1 cellular context compared by ENCODE assay signal in the genomic region with DNA sequence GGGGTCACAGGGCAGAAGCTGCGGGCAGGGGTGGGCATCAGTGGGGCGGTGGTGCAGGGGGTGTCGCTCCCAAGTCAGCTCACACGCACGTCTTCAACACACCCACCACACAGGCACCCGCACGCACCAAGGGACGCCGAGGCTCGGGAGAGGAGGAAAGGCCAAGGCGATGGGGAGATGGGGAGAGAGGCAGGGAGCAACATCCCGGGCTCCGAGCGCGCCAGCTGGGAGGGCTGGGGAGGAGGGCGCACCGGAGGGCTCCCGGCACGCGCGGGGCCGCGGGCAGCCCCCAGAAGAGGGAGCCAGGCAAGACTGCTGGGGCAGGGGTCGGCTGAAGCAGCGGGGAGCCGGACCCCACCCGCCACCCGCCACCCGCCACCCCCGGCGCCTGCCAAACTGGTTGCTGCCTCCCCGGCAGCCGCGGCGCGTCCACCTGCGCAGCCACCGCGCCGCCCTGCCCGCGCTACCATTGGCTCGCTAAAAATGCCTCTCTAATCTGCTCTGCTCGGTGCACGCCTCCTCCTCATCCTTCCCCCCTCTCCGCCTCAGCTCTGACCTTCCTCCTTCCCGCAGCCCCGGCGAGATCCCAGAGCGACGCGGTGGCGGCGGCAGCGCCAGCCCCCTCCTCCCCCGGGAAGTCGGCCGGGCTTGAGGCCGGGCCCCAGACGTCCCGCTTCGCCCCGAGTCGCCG.
TF ChIP-seq lines count a peak whose summit lies in the region.

A gene with protein sequence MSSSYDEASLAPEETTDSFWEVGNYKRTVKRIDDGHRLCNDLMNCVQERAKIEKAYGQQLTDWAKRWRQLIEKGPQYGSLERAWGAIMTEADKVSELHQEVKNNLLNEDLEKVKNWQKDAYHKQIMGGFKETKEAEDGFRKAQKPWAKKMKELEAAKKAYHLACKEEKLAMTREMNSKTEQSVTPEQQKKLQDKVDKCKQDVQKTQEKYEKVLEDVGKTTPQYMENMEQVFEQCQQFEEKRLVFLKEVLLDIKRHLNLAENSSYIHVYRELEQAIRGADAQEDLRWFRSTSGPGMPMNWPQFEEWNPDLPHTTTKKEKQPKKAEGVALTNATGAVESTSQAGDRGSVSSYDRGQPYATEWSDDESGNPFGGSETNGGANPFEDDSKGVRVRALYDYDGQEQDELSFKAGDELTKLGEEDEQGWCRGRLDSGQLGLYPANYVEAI (plus strand): TSS at position 526 of the 691 bp plus-strand sequence. CDS start 60,230 bp downstream, outside the sequence.

TF ChIP-seq in HEK293, 187 proteins besides CTCF, POLR2A, EP300 and RAD21 (continued from another document and continues in another):
- TF ChIP-seq EGR2 (tag by site-specific recombination; IDR thresholded peaks at IDR 0.05; ENCODE audit: low read depth) (peak; percentile 86), ZNF335 (tag by site-specific recombination; conservative IDR thresholded peaks at IDR 0.05) (peak; percentile 58), ZNF280C (tag by site-specific recombination; IDR thresholded peaks at IDR 0.05) (no peak), SP3 (tag by site-specific recombination; IDR thresholded peaks at IDR 0.05) (peak; percentile 26; the same call in 1 of the 2 replicates), ZNF274 (IDR thresholded peaks at IDR 0.05; ENCODE audit: low read length) (no peak), ZNF274 (tag by site-specific recombination; IDR thresholded peaks at IDR 0.05; ENCODE audit: borderline replicate concordance) (no peak), ZNF140 (tag by site-specific recombination; IDR thresholded peaks at IDR 0.05) (no peak), ZNF10 (tag by site-specific recombination; IDR thresholded peaks at IDR 0.05) (no peak), ZNF76 (tag by site-specific recombination; IDR thresholded peaks at IDR 0.05; ENCODE audit: borderline replicate concordance, low read depth) (peak; percentile 48; the same call in 1 of the 2 replicates), HOXD13 (CRISPR knock-in tag; IDR thresholded peaks at IDR 0.05; ENCODE audit: borderline replicate concordance) (no peak), IKZF3 (tag by site-specific recombination; IDR thresholded peaks at IDR 0.05) (0 out of 2 replicates have a peak, but pooled peaks have one; percentile 7), MZF1 (tag by site-specific recombination; IDR thresholded peaks at IDR 0.05; ENCODE audit: borderline replicate concordance) (no peak), ZNF354C (tag by site-specific recombination; IDR thresholded peaks at IDR 0.05; ENCODE audit: borderline replicate concordance, low read depth) (no peak), ZNF654 (tag by site-specific recombination; IDR thresholded peaks at IDR 0.05; ENCODE audit: low read depth) (no peak), ZNF157 (tag by site-specific recombination; IDR thresholded peaks at IDR 0.05) (no peak), ZNF585B (tag by site-specific recombination; IDR thresholded peaks at IDR 0.05) (no peak), ZNF843 (tag by site-specific recombination; IDR thresholded peaks at IDR 0.05) (no peak), ZNF639 (tag by site-specific recombination; IDR thresholded peaks at IDR 0.05) (no peak), ZSCAN30 (tag by site-specific recombination; IDR thresholded peaks at IDR 0.05) (no peak), TRIM28 (IDR thresholded peaks at IDR 0.05; ENCODE audit: borderline replicate concordance, low read length) (no peak), ZNF621 (tag by site-specific recombination; IDR thresholded peaks at IDR 0.05) (no peak), GLIS1 (tag by site-specific recombination; IDR thresholded peaks at IDR 0.05) (0 out of 2 replicates have a peak, but pooled peaks have one; percentile 11), ZNF362 (tag by site-specific recombination; IDR thresholded peaks at IDR 0.05) (no peak), ZNF513 (tag by site-specific recombination; IDR thresholded peaks at IDR 0.05) (0 out of 2 replicates have a peak, but pooled peaks have one; percentile 25), ZNF433 (tag by site-specific recombination; IDR thresholded peaks at IDR 0.05; ENCODE audit: low read depth) (no peak), ZNF350 (tag by site-specific recombination; IDR thresholded peaks at IDR 0.05) (no peak), ZNF660 (tag by site-specific recombination; IDR thresholded peaks at IDR 0.05) (0 out of 2 replicates have a peak, but pooled peaks have one; percentile 59), ZBTB17 (tag by site-specific recombination; IDR thresholded peaks at IDR 0.05) (peak; percentile 94)
- TF ChIP-seq, protein P1, sequence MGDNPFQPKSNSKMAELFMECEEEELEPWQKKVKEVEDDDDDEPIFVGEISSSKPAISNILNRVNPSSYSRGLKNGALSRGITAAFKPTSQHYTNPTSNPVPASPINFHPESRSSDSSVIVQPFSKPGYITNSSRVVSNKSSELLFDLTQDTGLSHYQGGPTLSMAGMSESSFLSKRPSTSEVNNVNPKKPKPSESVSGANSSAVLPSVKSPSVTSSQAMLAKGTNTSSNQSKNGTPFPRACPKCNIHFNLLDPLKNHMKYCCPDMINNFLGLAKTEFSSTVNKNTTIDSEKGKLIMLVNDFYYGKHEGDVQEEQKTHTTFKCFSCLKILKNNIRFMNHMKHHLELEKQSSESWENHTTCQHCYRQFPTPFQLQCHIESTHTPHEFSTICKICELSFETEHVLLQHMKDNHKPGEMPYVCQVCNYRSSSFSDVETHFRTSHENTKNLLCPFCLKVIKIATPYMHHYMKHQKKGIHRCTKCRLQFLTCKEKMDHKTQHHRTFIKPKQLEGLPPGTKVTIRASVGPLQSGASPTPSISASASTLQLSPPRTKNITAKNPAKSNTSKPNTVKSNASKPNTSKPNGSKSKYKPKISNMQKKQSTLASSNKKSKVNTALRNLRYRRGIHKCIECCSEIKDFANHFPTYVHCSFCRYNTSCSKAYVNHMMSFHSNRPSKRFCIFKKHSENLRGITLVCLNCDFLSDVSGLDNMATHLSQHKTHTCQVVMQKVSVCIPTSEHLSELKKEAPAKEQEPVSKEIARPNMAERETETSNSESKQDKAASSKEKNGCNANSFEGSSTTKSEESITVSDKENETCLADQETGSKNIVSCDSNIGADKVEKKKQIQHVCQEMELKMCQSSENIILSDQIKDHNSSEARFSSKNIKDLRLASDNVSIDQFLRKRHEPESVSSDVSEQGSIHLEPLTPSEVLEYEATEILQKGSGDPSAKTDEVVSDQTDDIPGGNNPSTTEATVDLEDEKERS (tag by site-specific recombination; IDR thresholded peaks at IDR 0.05): no peak
- TF ChIP-seq, protein P2, sequence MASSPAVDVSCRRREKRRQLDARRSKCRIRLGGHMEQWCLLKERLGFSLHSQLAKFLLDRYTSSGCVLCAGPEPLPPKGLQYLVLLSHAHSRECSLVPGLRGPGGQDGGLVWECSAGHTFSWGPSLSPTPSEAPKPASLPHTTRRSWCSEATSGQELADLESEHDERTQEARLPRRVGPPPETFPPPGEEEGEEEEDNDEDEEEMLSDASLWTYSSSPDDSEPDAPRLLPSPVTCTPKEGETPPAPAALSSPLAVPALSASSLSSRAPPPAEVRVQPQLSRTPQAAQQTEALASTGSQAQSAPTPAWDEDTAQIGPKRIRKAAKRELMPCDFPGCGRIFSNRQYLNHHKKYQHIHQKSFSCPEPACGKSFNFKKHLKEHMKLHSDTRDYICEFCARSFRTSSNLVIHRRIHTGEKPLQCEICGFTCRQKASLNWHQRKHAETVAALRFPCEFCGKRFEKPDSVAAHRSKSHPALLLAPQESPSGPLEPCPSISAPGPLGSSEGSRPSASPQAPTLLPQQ (tag by site-specific recombination; IDR thresholded peaks at IDR 0.05): no peak
- TF ChIP-seq, protein P3, sequence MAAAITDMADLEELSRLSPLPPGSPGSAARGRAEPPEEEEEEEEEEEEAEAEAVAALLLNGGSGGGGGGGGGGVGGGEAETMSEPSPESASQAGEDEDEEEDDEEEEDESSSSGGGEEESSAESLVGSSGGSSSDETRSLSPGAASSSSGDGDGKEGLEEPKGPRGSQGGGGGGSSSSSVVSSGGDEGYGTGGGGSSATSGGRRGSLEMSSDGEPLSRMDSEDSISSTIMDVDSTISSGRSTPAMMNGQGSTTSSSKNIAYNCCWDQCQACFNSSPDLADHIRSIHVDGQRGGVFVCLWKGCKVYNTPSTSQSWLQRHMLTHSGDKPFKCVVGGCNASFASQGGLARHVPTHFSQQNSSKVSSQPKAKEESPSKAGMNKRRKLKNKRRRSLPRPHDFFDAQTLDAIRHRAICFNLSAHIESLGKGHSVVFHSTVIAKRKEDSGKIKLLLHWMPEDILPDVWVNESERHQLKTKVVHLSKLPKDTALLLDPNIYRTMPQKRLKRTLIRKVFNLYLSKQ (tag by site-specific recombination; IDR thresholded peaks at IDR 0.05; ENCODE audit: borderline replicate concordance): no peak
- TF ChIP-seq, protein P4, sequence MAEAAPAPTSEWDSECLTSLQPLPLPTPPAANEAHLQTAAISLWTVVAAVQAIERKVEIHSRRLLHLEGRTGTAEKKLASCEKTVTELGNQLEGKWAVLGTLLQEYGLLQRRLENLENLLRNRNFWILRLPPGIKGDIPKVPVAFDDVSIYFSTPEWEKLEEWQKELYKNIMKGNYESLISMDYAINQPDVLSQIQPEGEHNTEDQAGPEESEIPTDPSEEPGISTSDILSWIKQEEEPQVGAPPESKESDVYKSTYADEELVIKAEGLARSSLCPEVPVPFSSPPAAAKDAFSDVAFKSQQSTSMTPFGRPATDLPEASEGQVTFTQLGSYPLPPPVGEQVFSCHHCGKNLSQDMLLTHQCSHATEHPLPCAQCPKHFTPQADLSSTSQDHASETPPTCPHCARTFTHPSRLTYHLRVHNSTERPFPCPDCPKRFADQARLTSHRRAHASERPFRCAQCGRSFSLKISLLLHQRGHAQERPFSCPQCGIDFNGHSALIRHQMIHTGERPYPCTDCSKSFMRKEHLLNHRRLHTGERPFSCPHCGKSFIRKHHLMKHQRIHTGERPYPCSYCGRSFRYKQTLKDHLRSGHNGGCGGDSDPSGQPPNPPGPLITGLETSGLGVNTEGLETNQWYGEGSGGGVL (tag by site-specific recombination; IDR thresholded peaks at IDR 0.05): peak; percentile 85
- TF ChIP-seq, protein P5, sequence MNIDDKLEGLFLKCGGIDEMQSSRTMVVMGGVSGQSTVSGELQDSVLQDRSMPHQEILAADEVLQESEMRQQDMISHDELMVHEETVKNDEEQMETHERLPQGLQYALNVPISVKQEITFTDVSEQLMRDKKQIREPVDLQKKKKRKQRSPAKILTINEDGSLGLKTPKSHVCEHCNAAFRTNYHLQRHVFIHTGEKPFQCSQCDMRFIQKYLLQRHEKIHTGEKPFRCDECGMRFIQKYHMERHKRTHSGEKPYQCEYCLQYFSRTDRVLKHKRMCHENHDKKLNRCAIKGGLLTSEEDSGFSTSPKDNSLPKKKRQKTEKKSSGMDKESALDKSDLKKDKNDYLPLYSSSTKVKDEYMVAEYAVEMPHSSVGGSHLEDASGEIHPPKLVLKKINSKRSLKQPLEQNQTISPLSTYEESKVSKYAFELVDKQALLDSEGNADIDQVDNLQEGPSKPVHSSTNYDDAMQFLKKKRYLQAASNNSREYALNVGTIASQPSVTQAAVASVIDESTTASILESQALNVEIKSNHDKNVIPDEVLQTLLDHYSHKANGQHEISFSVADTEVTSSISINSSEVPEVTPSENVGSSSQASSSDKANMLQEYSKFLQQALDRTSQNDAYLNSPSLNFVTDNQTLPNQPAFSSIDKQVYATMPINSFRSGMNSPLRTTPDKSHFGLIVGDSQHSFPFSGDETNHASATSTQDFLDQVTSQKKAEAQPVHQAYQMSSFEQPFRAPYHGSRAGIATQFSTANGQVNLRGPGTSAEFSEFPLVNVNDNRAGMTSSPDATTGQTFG (tag by site-specific recombination; IDR thresholded peaks at IDR 0.05; ENCODE audit: borderline replicate concordance): no peak
